ENCODE assay signal across 2 cellular contexts in genomic region chr21:41953831-41954653, GRCh38.
TF ChIP-seq lines count a peak whose summit lies in the region.

Gene C2CD2, minus strand, starts transcription at chr21:41954018. Its CDS starts 370 bp downstream, at chr21:41953648.

TF ChIP-seq in A549, 52 proteins besides CTCF, POLR2A, EP300 and RAD21 (continued from another document and continues in another):
- 0 out of 2 replicates have a peak, but pooled peaks have one; percentile 26 for TF ChIP-seq NPAS2 (CRISPR knock-in tag; IDR thresholded peaks at IDR 0.05; ENCODE audit: borderline replicate concordance)
- TF ChIP-seq E2F6 (IDR thresholded peaks at IDR 0.05; ENCODE audit: borderline replicate concordance, low read depth), result peak; percentile 85
- TF ChIP-seq EHMT2 (IDR thresholded peaks at IDR 0.05; ENCODE audit: low read depth), result no peak
- TF ChIP-seq MYC (IDR thresholded peaks at IDR 0.05; ENCODE audit: borderline replicate concordance, low read length), result peak; percentile 35; the same call in 1 of the 2 replicates
- TF ChIP-seq USF2 (IDR thresholded peaks at IDR 0.05), result no peak
- TF ChIP-seq RFX5 (IDR thresholded peaks at IDR 0.05), result no peak
- TF ChIP-seq MAZ (IDR thresholded peaks at IDR 0.05; ENCODE audit: borderline replicate concordance, low read depth, low read length), result no peak
- no peak for TF ChIP-seq CHD2 (IDR thresholded peaks at IDR 0.05; ENCODE audit: low read length, partially characterized antibody)
- no peak for TF ChIP-seq RNF2 (IDR thresholded peaks at IDR 0.05; ENCODE audit: borderline replicate concordance, low read depth)
- TF ChIP-seq HOXB13 (CRISPR knock-in tag; IDR thresholded peaks at IDR 0.05; ENCODE audit: low read depth), result peak; percentile 61; the same call in 1 of the 2 replicates
- TF ChIP-seq HES2 (IDR thresholded peaks at IDR 0.05), result no peak
- no peak for TF ChIP-seq REST (IDR thresholded peaks at IDR 0.05)
- TF ChIP-seq HOXB5 (CRISPR knock-in tag; IDR thresholded peaks at IDR 0.05), result no peak
- no peak for TF ChIP-seq HDAC2 (IDR thresholded peaks at IDR 0.05)
- TF ChIP-seq GATA3 (IDR thresholded peaks at IDR 0.05; ENCODE audit: borderline replicate concordance), result no peak
- TF ChIP-seq KDM5A (IDR thresholded peaks at IDR 0.05), result no peak
- no peak for TF ChIP-seq ZNF302 (CRISPR knock-in tag; IDR thresholded peaks at IDR 0.05)
- no peak for TF ChIP-seq ZC3H11A (IDR thresholded peaks at IDR 0.05)
- TF ChIP-seq JUN (IDR thresholded peaks at IDR 0.05), result 0 out of 5 replicates have a peak, but pooled peaks have one; percentile 23 to 48
- TF ChIP-seq FOXS1 (CRISPR knock-in tag; IDR thresholded peaks at IDR 0.05), result 0 out of 2 replicates have a peak, but pooled peaks have one; percentile 16
- no peak for TF ChIP-seq ATOH8 (CRISPR knock-in tag; IDR thresholded peaks at IDR 0.05; ENCODE audit: low read depth)
- TF ChIP-seq ESRRA (IDR thresholded peaks at IDR 0.05; ENCODE audit: borderline replicate concordance, low read length), result no peak
- no peak for TF ChIP-seq FOSL2 (IDR thresholded peaks at IDR 0.05)
- TF ChIP-seq FOSL2 (CRISPR knock-in tag; IDR thresholded peaks at IDR 0.05), result no peak
- TF ChIP-seq JUNB (IDR thresholded peaks at IDR 0.05), result no peak
- TF ChIP-seq FOSB (CRISPR knock-in tag; IDR thresholded peaks at IDR 0.05), result no peak
- TF ChIP-seq ZFP36 (IDR thresholded peaks at IDR 0.05; ENCODE audit: borderline replicate concordance, partially characterized antibody), result no peak
- TF ChIP-seq MAX (IDR thresholded peaks at IDR 0.05), result peak; percentile 93
- TF ChIP-seq MAFK (IDR thresholded peaks at IDR 0.05; ENCODE audit: partially characterized antibody), result no peak
- TF ChIP-seq TFCP2L1 (CRISPR knock-in tag; IDR thresholded peaks at IDR 0.05), result no peak
- TF ChIP-seq HOXA7 (CRISPR knock-in tag; IDR thresholded peaks at IDR 0.05), result no peak
- no peak for TF ChIP-seq NFE2L2 (conservative IDR thresholded peaks at IDR 0.05; ENCODE audit: low read length)
- no peak for TF ChIP-seq CBX2 (IDR thresholded peaks at IDR 0.05; ENCODE audit: borderline replicate concordance, low read depth)

TF ChIP-seq in HepG2, 621 proteins besides CTCF, POLR2A, EP300 and RAD21 (continued from another document and continues in another):
- TF ChIP-seq CEBPG (CRISPR knock-in tag; IDR thresholded peaks at IDR 0.05) (0 out of 2 replicates have a peak, but pooled peaks have one; percentile 23), ZNF883 (CRISPR knock-in tag; IDR thresholded peaks at IDR 0.05; ENCODE audit: not compliant biosample characterization) (peak; percentile 59), GLMP (CRISPR knock-in tag; IDR thresholded peaks at IDR 0.05; ENCODE audit: borderline replicate concordance) (no peak), ZBTB10 (CRISPR knock-in tag; IDR thresholded peaks at IDR 0.05; ENCODE audit: borderline replicate concordance) (0 out of 2 replicates have a peak, but pooled peaks have one; percentile 6), ATF7 (IDR thresholded peaks at IDR 0.05) (no peak), ATF7 (CRISPR knock-in tag; IDR thresholded peaks at IDR 0.05) (0 out of 2 replicates have a peak, but pooled peaks have one; percentile 53), ZNF766 (CRISPR knock-in tag; IDR thresholded peaks at IDR 0.05; ENCODE audit: borderline replicate concordance) (peak; percentile 75; the same call in 1 of the 2 replicates), ZNF761 (CRISPR knock-in tag; conservative IDR thresholded peaks at IDR 0.05) (peak; percentile 71; the same call in 1 of the 2 replicates), ZNF430 (CRISPR knock-in tag; IDR thresholded peaks at IDR 0.05) (0 out of 2 replicates have a peak, but pooled peaks have one; percentile 30), KAT8 (CRISPR knock-in tag; IDR thresholded peaks at IDR 0.05) (0 out of 2 replicates have a peak, but pooled peaks have one; percentile 17), POLR2AphosphoS5 (IDR thresholded peaks at IDR 0.05; ENCODE audit: low read depth, low read length) (peak; percentile 33; the same call in 1 of the 2 replicates), SP5 (CRISPR knock-in tag; IDR thresholded peaks at IDR 0.05; ENCODE audit: borderline replicate concordance, low read depth) (no peak), THAP9 (CRISPR knock-in tag; IDR thresholded peaks at IDR 0.05; ENCODE audit: borderline replicate concordance) (no peak), NR0B2 (CRISPR knock-in tag; IDR thresholded peaks at IDR 0.05) (no peak; the same call in 1 of the 2 replicates), MLXIP (CRISPR knock-in tag; IDR thresholded peaks at IDR 0.05; ENCODE audit: borderline replicate concordance) (peak; percentile 69; the same call in 1 of the 2 replicates), ATF7-NPFF (CRISPR knock-in tag; IDR thresholded peaks at IDR 0.05; ENCODE audit: low read depth) (peak; percentile 78; the same call in 1 of the 2 replicates), ZMYM4 (CRISPR knock-in tag; IDR thresholded peaks at IDR 0.05) (peak; percentile 69), ELF3 (CRISPR knock-in tag; IDR thresholded peaks at IDR 0.05) (peak; percentile 55), ZNF263 (CRISPR knock-in tag; IDR thresholded peaks at IDR 0.05) (peak; percentile 52; the same call in 1 of the 2 replicates), ZNF773 (CRISPR knock-in tag; IDR thresholded peaks at IDR 0.05; ENCODE audit: borderline replicate concordance) (no peak), ZNF451 (CRISPR knock-in tag; IDR thresholded peaks at IDR 0.05) (peak; percentile 71), IRX3 (CRISPR knock-in tag; IDR thresholded peaks at IDR 0.05; ENCODE audit: borderline replicate concordance, low read depth) (peak; percentile 91; the same call in 1 of the 2 replicates), EED (CRISPR knock-in tag; IDR thresholded peaks at IDR 0.05) (peak; percentile 45; the same call in 1 of the 2 replicates), ZNF281 (CRISPR knock-in tag; IDR thresholded peaks at IDR 0.05; ENCODE audit: borderline replicate concordance) (peak; percentile 51; the same call in 1 of the 2 replicates), MTERF4 (CRISPR knock-in tag; IDR thresholded peaks at IDR 0.05) (peak; percentile 81), ZNF276 (CRISPR knock-in tag; IDR thresholded peaks at IDR 0.05; ENCODE audit: low read depth) (peak; percentile 93), TGIF2 (CRISPR knock-in tag; IDR thresholded peaks at IDR 0.05) (no peak)
